Comparison of ENCODE assay signal across 8 cellular contexts in genomic region chr17:43576563-43577229, GRCh38. TPM values are rescaled to one million over a fixed set of nuclear protein-coding genes. Genes with fewer than 3 reads are reported as not detected.
DNase-seq lines count a peak whose midpoint lies in the region; ATAC-seq and TF ChIP-seq lines count a peak whose summit lies in the region.

No MANE protein-coding gene starts in this region.

- TF ChIP-seq CTCF in Caco-2 (IDR thresholded peaks at IDR 0.05; ENCODE audit: insufficient read depth in 1 of 2, low read depth in 1 of 2, low read length in 1 of 2, severe bottlenecking in 1 of 2, unreplicated experiment in 1 of 2) (peak; percentile 95 to 98), Panc1 (IDR thresholded peaks at IDR 0.05) (peak; percentile 84), neural cell (IDR thresholded peaks at IDR 0.05; ENCODE audit: poor library complexity, severe bottlenecking) (peak; percentile 94)

- no peaks in the 10 kb centered on the region for H3K9me3 ChIP-seq in Caco-2
- H3K9me3 ChIP-seq in Panc1 (ENCODE audit: control insufficient read depth, insufficient read depth, low read depth, low read length), result no peaks in the 10 kb centered on the region
- no peaks in the 10 kb centered on the region for H3K9me3 ChIP-seq in neural cell (ENCODE audit: low read length)

- BruUV-seq in Caco-2 (replicated peaks; lab: Mats Ljungman, UMichigan), result no TSS peak
- BruUV-seq in Panc1 (replicated peaks; lab: Mats Ljungman, UMichigan), result no TSS peak

- no peak for TF ChIP-seq EP300 in neural cell (conservative IDR thresholded peaks at IDR 0.05; ENCODE audit: poor library complexity, severe bottlenecking)

- peaks cover 66% of the 10 kb centered on the region for H3K4me1 Mint-ChIP-seq in Caco-2 (ENCODE audit: low read depth, unreplicated experiment)

- H3K36me3 ChIP-seq in Caco-2 (ENCODE audit: control insufficient read depth, insufficient read depth, low read length) (no peaks in the 10 kb centered on the region; the same call in 1 of the 2 replicates), Panc1 (ENCODE audit: control insufficient read depth, insufficient read depth, low read length) (no peaks in the 10 kb centered on the region), neural cell (ENCODE audit: insufficient read depth, low read length) (no peaks in the 10 kb centered on the region)

- intact Hi-C loops in Caco-2 (cut with micrococcal nuclease; ENCODE audit: unreplicated experiment), result loop anchor here (1.0 to 5.0 kb wide), 4 partner anchors 51 to 184 kb away; no protein-coding TSS in a partner anchor
- intact Hi-C loops in Panc1 (cut with micrococcal nuclease; ENCODE audit: unreplicated experiment), result loop anchor here (1.0 kb wide), 1 partner anchor 97 kb away; no protein-coding TSS in a partner anchor

- POLR2A ChIA-PET in Caco-2 (lab: Charles Lee), result interaction anchor here (1.0 to 4.0 kb wide), 3 partner anchors 14 to 97 kb away, joined by 3 to 46 read pairs (median 14); no protein-coding TSS in a partner anchor
- POLR2A ChIA-PET in Panc1 (lab: Charles Lee), result no interaction called here

- in situ Hi-C loops in Panc1 (cut with HindIII; ENCODE audit: low pct_unique_long_range_greater_than_20kb, low sequenced_read_pairs), result no loop called here

- no peak overlapping the region for H3K9ac ChIP-seq in neural cell (ENCODE audit: low read length)

- H3K27me3 Mint-ChIP-seq in Caco-2 (ENCODE audit: insufficient read depth, unreplicated experiment), result no peaks in the 10 kb centered on the region

- CTCF ChIA-PET in Caco-2 (lab: Charles Lee), result interaction anchor here (0.5 to 7.8 kb wide), 15 partner anchors 34 to 550 kb away, joined by 3 to 208 read pairs (median 3); partner anchors contain the start of gene DHX8
- CTCF ChIA-PET in Panc1 (lab: Charles Lee), result interaction anchor here (0.7 to 2.3 kb wide), 2 partner anchors 97 to 189 kb away, joined by 3 to 17 read pairs; no protein-coding TSS in a partner anchor

- no peaks in the 10 kb centered on the region for H3F3A ChIP-seq in neural cell (ENCODE audit: insufficient read depth, low read length, poor library complexity, severe bottlenecking)

- peak; percentile 86 to 88 for DNase-seq in Caco-2
- peak; percentile 74 for DNase-seq in HuH-7 (ENCODE audit: low spot score)
- DNase-seq in Panc1 (ENCODE audit: low read depth, low spot score), result peak; percentile 52
- peak; percentile 69 for DNase-seq in activated T-cell treated with anti-CD3 and anti-CD28 coated beads, Interleukin-2, amount 50 U/mL, for 1 hour
- DNase-seq in fibroblast of peridontal ligament (ENCODE audit: extremely low read depth), result peak; percentile 80
- peak; percentile 88 for DNase-seq in superior temporal gyrus (ENCODE audit: extremely low spot score)

- TF ChIP-seq RAD21 in neural cell (conservative IDR thresholded peaks at IDR 0.05), result peak; percentile 96

- no peak overlapping the region for H3K4me3 Mint-ChIP-seq in Caco-2 (ENCODE audit: unreplicated experiment)

- H3K4me3 ChIP-seq in Caco-2 (ENCODE audit: low read depth, low read length) (no peak overlapping the region), Panc1 (ENCODE audit: low read depth in 2 of 2, low read length in 2 of 2) (no peak overlapping the region), neural cell (ENCODE audit: low read length) (no peak overlapping the region)

- no peak overlapping the region for H2AFZ ChIP-seq in neural cell (ENCODE audit: low read depth, low read length)

- H3K27ac ChIP-seq in Panc1 (ENCODE audit: low read length) (no peak overlapping the region), neural cell (ENCODE audit: low read length) (no peak overlapping the region)

- peaks cover 78% of the 10 kb centered on the region for H3K4me1 ChIP-seq in Caco-2
- peaks cover 19% of the 10 kb centered on the region for H3K4me1 ChIP-seq in Panc1 (ENCODE audit: control insufficient read depth, insufficient read depth, low read length)

- H3K9me3 Mint-ChIP-seq in Caco-2 (ENCODE audit: unreplicated experiment), result no peaks in the 10 kb centered on the region

- H3K27me3 ChIP-seq in Caco-2 (replicated peaks; ENCODE audit: control insufficient read depth, insufficient read depth, low read length) (no peaks in the 10 kb centered on the region), Panc1 (ENCODE audit: control insufficient read depth, insufficient read depth, low read length) (no peaks in the 10 kb centered on the region), neural cell (ENCODE audit: insufficient read depth, low read depth, low read length) (no peaks in the 10 kb centered on the region)

- no peaks in the 10 kb centered on the region for H3K79me2 ChIP-seq in neural cell (replicated peaks; ENCODE audit: insufficient read depth, low read length)

- H4K20me1 ChIP-seq in neural cell (ENCODE audit: insufficient read depth), result no peaks in the 10 kb centered on the region

- peak overlapping the region; percentile 92 for H3K27ac Mint-ChIP-seq in Caco-2 (ENCODE audit: unreplicated experiment)

- H3K9me2 ChIP-seq in neural cell (ENCODE audit: insufficient read depth, low read length), result no peaks in the 10 kb centered on the region

- ATAC-seq in Panc1 (peak; percentile 83), GM19324 (IDR thresholded peaks at IDR 0.05; ENCODE audit: low FRiP score, unreplicated experiment) (no peak)

- H3K4me2 ChIP-seq in neural cell (ENCODE audit: low read length), result no peak overlapping the region

- peaks cover 14% of the 10 kb centered on the region for H3K36me3 Mint-ChIP-seq in Caco-2 (ENCODE audit: insufficient read depth, unreplicated experiment)

TF ChIP-seq in neural cell, 6 proteins besides CTCF, POLR2A, EP300 and RAD21:
- TF ChIP-seq SMC3 (conservative IDR thresholded peaks at IDR 0.05; ENCODE audit: poor library complexity) (peak; percentile 96), EZH2 (IDR thresholded peaks at IDR 0.05; ENCODE audit: borderline replicate concordance, insufficient read depth, low read length, poor library complexity, severe bottlenecking) (no peak)

RNA-seq across cellular contexts. Expression of gene ETV4, which starts 30.6 kb away (rescaled TPM):
- total RNA-seq in Caco-2 (2022) (37.8 and 48.5 TPM in 2 replicates), Panc1 (2021; ENCODE audit: unreplicated experiment) (8.3 TPM)
- polyA plus RNA-seq in Panc1 (2012; ENCODE audit: insufficient read length), result 15.5 TPM
- polyA plus RNA-seq in neural cell, result 0.12 and 0.61 TPM in 2 replicates
- 0.49 TPM in 1 of 2 replicates, not detected in the other for polyA minus RNA-seq in neural cell
